ENCODE assay signal across 9 cellular contexts in the genomic region with DNA sequence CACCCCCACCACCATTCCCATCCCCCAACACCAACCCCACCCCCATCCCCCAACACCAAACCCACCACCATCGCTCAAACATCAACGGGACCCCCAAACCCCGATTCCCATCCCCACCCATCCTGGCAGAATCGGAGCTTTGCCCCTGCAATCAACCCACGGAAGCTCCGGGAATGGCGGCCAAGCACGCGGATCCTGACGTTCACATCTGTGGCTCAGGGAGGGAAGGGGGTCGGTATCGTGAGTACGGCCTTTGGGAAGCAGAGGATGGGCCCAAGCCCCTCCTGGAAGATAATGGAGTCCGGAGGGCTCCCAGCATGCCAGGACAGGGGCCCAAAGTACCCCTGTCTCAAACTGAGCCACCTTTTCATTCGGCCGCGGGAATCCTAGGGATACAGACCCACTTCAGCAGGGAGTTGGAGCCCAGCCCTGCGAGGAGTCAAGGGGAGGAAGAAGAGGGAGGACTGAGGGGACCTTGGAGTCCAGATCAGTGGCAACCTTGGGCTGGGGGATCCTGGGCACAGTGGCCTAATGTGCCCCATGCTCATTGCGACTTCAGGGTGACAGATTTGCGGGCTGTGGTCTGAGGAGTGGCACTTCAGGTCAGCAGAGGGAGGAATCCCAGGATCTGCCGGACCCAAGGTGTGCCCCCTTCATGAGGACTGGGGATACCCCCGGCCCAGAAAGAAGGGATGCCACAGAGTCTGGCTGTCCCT. TPM values are rescaled to one million over a fixed set of nuclear protein-coding genes. Genes with fewer than 3 reads are reported as not detected.
"Had no signal": no experiment of that assay in that cellular context is flagged by ENCODE, and none has a peak within 500 bp of the region (broad histone marks: within the 10 kb centered on the region; RNA-seq: fewer than 3 reads in every experiment).

No MANE protein-coding gene starts in this region.

RNA-seq across cellular contexts. Expression of a gene that starts 0.7 kb away (rescaled TPM):
- total RNA-seq: activated CD8-positive, alpha-beta memory T cell treated with anti-CD3 and anti-CD28 coated beads for 36 hours; activated CD8-positive, alpha-beta T cell treated with anti-CD3 and anti-CD28 coated beads for 36 hours; activated naive CD8-positive, alpha-beta T cell treated with anti-CD3 and anti-CD28 coated beads, Interleukin-2, amount 10 ng/mL, durations not matched to agents 7 days and 5 days; activated T-helper 2 cell treated with anti-CD3 and anti-CD28 coated beads, Interferon-gamma antibody, Interleukin-2, Interleukin-4, amounts not matched to agents 10 μg/mL and 5 μg/mL and 100 μg/mL, durations not matched to agents 14 hours and 24 hours and 36 hours; ascending aorta; cardiac muscle cell; LHCN-M2; Right ventricle myocardium inferior had no signal

RNA-seq across cellular contexts. Expression of a gene that starts 0.8 kb away (rescaled TPM):
- total RNA-seq: activated CD8-positive, alpha-beta memory T cell treated with anti-CD3 and anti-CD28 coated beads for 36 hours; activated CD8-positive, alpha-beta T cell treated with anti-CD3 and anti-CD28 coated beads for 36 hours; activated naive CD8-positive, alpha-beta T cell treated with anti-CD3 and anti-CD28 coated beads, Interleukin-2, amount 10 ng/mL, durations not matched to agents 7 days and 5 days; activated T-helper 2 cell treated with anti-CD3 and anti-CD28 coated beads, Interferon-gamma antibody, Interleukin-2, Interleukin-4, amounts not matched to agents 10 μg/mL and 5 μg/mL and 100 μg/mL, durations not matched to agents 14 hours and 24 hours and 36 hours; ascending aorta; cardiac muscle cell; LHCN-M2; PC-3; Right ventricle myocardium inferior had no signal

RNA-seq across cellular contexts. Expression of a gene that starts 19.3 kb away (rescaled TPM):
- total RNA-seq: activated CD8-positive, alpha-beta memory T cell treated with anti-CD3 and anti-CD28 coated beads for 36 hours; activated CD8-positive, alpha-beta T cell treated with anti-CD3 and anti-CD28 coated beads for 36 hours; activated naive CD8-positive, alpha-beta T cell treated with anti-CD3 and anti-CD28 coated beads, Interleukin-2, amount 10 ng/mL, durations not matched to agents 7 days and 5 days; activated T-helper 2 cell treated with anti-CD3 and anti-CD28 coated beads, Interferon-gamma antibody, Interleukin-2, Interleukin-4, amounts not matched to agents 10 μg/mL and 5 μg/mL and 100 μg/mL, durations not matched to agents 14 hours and 24 hours and 36 hours; ascending aorta; cardiac muscle cell; LHCN-M2; PC-3; Right ventricle myocardium inferior had no signal

RNA-seq across cellular contexts. Expression of a gene that starts 19.9 kb away (rescaled TPM):
- total RNA-seq: activated CD8-positive, alpha-beta memory T cell treated with anti-CD3 and anti-CD28 coated beads for 36 hours; activated CD8-positive, alpha-beta T cell treated with anti-CD3 and anti-CD28 coated beads for 36 hours; activated naive CD8-positive, alpha-beta T cell treated with anti-CD3 and anti-CD28 coated beads, Interleukin-2, amount 10 ng/mL, durations not matched to agents 7 days and 5 days; activated T-helper 2 cell treated with anti-CD3 and anti-CD28 coated beads, Interferon-gamma antibody, Interleukin-2, Interleukin-4, amounts not matched to agents 10 μg/mL and 5 μg/mL and 100 μg/mL, durations not matched to agents 14 hours and 24 hours and 36 hours; ascending aorta; cardiac muscle cell; LHCN-M2; PC-3; Right ventricle myocardium inferior had no signal

RNA-seq across cellular contexts. Expression of a gene that starts 24.7 kb away (rescaled TPM):
- total RNA-seq: activated CD8-positive, alpha-beta memory T cell treated with anti-CD3 and anti-CD28 coated beads for 36 hours; activated CD8-positive, alpha-beta T cell treated with anti-CD3 and anti-CD28 coated beads for 36 hours; activated naive CD8-positive, alpha-beta T cell treated with anti-CD3 and anti-CD28 coated beads, Interleukin-2, amount 10 ng/mL, durations not matched to agents 7 days and 5 days; activated T-helper 2 cell treated with anti-CD3 and anti-CD28 coated beads, Interferon-gamma antibody, Interleukin-2, Interleukin-4, amounts not matched to agents 10 μg/mL and 5 μg/mL and 100 μg/mL, durations not matched to agents 14 hours and 24 hours and 36 hours; ascending aorta; cardiac muscle cell; LHCN-M2; PC-3; Right ventricle myocardium inferior had no signal
